18 cellular contexts compared by ENCODE assay signal in the genomic region with DNA sequence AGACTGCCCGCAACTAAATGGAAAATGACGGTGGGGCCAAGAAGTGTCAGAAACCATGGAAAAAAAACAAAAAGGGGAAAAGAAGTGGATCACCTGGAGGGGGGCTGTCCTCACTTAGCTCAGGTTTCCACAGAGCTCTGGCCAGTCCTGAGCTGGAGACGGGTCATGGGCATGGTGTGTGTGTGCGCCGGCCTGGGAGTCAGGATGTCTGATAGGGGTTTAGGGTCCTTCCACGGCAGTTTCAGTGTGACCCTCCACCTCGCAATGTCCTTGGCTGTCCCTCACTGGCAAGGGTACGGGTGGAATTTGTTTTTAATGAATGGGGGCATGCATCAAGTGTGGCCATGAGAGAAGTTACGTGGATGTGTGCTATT.
"Had no signal": no experiment of that assay in that cellular context is flagged by ENCODE, and none has a peak within 500 bp of the region (broad histone marks: within the 10 kb centered on the region; RNA-seq: fewer than 3 reads in every experiment).

No MANE protein-coding gene starts in this region.

- H3K27me3 ChIP-seq: breast epithelium, gastroesophageal sphincter, heart left ventricle, spleen, thyroid gland had no signal

- H3K4me1 Mint-ChIP-seq: natural killer cell had no signal

- H3K27ac ChIP-seq: breast epithelium, epithelial cell of prostate, parathyroid adenoma, spleen had no signal

- H3K36me3 ChIP-seq: breast epithelium, gastroesophageal sphincter, heart left ventricle, spleen, thyroid gland had no signal

- DNase-seq: activated CD4-positive, alpha-beta T cell treated with anti-CD3 and anti-CD28 coated beads for 1 hour; activated CD4-positive, alpha-beta T cell treated with anti-CD3 and anti-CD28 coated beads, Interleukin-2, amount 50 U/mL, for 1 hour; activated CD8-positive, alpha-beta T cell treated with anti-CD3 and anti-CD28 coated beads, Interleukin-2, amount 10 ng/mL, durations not matched to agents 7 days and 5 days; cerebellar nuclear complex; cortex of kidney; natural killer cell; spleen; stimulated activated CD4-positive, alpha-beta T cell treated with anti-CD3 and anti-CD28 coated beads, Interleukin-4, amount 100 ng/mL, for 1 hour; stimulated activated naive CD4-positive, alpha-beta T cell treated with Interleukin-2 at 50 U/mL for 16 hours; T-helper 9 cell had no signal

- ATAC-seq: activated CD8-positive, alpha-beta T cell treated with anti-CD3 and anti-CD28 coated beads, Interleukin-2, amount 10 ng/mL, durations not matched to agents 7 days and 5 days; activated naive CD4-positive, alpha-beta T cell treated with anti-CD3 and anti-CD28 coated beads, Interleukin-2, amount 50 U/mL, for 72 hours; natural killer cell had no signal

- H3K9ac ChIP-seq: parathyroid adenoma had no signal

- H2AFZ ChIP-seq: parathyroid adenoma had no signal

- H3K4me3 Mint-ChIP-seq: activated CD8-positive, alpha-beta T cell treated with anti-CD3 and anti-CD28 coated beads, Interleukin-2, amount 10 ng/mL, durations not matched to agents 7 days and 5 days; natural killer cell had no signal

- H3K36me3 Mint-ChIP-seq: natural killer cell had no signal

- H3K9me3 ChIP-seq: breast epithelium, gastroesophageal sphincter, heart left ventricle, spleen, thyroid gland had no signal

- H3K4me3 ChIP-seq: lung, spleen, thyroid gland had no signal

- H3K4me1 ChIP-seq: breast epithelium, parathyroid adenoma, spleen had no signal

- H3K79me2 ChIP-seq: parathyroid adenoma had no signal

- H3K27ac Mint-ChIP-seq: activated CD8-positive, alpha-beta T cell treated with anti-CD3 and anti-CD28 coated beads, Interleukin-2, amount 10 ng/mL, durations not matched to agents 7 days and 5 days; activated naive CD4-positive, alpha-beta T cell treated with anti-CD3 and anti-CD28 coated beads, Interleukin-2, amount 50 U/mL, for 72 hours; natural killer cell had no signal
